Comparison of ENCODE assay signal across 8 cellular contexts in the genomic region with DNA sequence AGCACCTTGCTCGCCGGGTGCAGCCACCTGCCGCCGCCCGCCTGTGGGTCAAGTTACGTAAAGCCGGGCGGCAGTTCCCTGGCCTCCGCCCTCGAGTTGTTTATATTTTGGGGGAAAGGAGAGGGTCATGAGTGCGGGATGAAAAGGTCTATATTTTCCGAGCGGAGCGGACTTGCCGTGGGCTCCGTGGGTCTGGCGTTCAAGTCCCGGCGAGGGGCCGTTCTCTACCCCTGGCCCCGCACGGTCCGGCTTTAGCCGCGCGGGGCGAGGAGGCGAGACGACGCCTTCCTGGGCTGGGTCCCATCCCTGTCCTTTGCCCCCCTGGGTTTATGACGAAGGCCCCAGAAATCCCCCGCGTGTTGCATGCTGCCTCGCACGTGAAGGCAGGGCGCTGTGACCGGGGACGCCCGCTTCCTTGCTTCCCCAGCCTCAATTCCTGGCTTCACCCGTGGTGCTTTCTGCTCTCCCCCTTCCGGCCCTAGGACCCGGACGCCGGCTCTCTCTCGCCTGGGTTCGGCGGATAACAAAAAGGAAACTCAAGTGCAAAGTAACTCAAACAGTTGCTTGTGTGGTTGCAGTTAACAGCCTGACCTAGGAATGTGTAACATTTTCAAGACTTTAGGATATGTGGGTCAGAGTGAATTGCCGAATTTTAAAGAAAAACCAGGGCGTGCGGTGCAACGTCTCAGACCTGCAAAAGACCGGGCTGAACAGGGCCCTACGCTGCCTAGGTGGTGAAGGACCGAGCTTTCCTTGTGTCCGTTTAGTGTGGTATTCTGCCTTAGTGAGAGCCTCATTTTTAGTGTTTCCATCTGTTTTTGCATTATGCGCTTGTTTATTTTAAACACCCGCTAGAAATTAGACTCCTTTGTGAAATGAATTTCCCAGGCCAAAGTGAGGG. TPM values are rescaled to one million over a fixed set of nuclear protein-coding genes. Genes with fewer than 3 reads are reported as not detected.
A peak's percentile ranks its signal among the peaks of the same experiment; 100 is the strongest.
DNase-seq lines count a peak whose midpoint lies in the region; ATAC-seq, FAIRE-seq and TF ChIP-seq lines count a peak whose summit lies in the region.

No MANE protein-coding gene starts in this region.

- H3K4me1 ChIP-seq in neuronal stem cell (ENCODE audit: control insufficient read depth in 2 of 2, insufficient read depth in 1 of 2, low read depth in 1 of 2, low read length in 2 of 2), result peaks cover 4% of the 10 kb centered on the region in 2 donors
- H3K4me1 ChIP-seq in testis, result peaks cover 4% of the 10 kb centered on the region

- H2BK120ac ChIP-seq in neuronal stem cell (ENCODE audit: low read depth, low read length), result peak overlapping the region; percentile 61

- H3K79me1 ChIP-seq in neuronal stem cell (ENCODE audit: low read depth, low read length), result peaks cover 4% of the 10 kb centered on the region

- intact Hi-C loops in testis (cut with DNase I; ENCODE audit: low total_unique reads), result no loop called here

- H2AFZ ChIP-seq in neuronal stem cell (ENCODE audit: low read length), result peak overlapping the region; percentile 94

- H2BK5ac ChIP-seq in neuronal stem cell (ENCODE audit: low read length), result peak overlapping the region; percentile 87

- H3K27me3 ChIP-seq in neuronal stem cell (ENCODE audit: control insufficient read depth in 3 of 3, insufficient read depth in 3 of 3, low read depth in 1 of 3, low read length in 3 of 3) (peaks cover 0 to 17% (median 0%) of the 10 kb centered on the region in 3 experiments), testis (no peaks in the 10 kb centered on the region)

- no peak for TF ChIP-seq CTCF in testis (IDR thresholded peaks at IDR 0.05)

- H3K4me3 ChIP-seq in neuronal stem cell (ENCODE audit: low read length in 2 of 2) (peak overlapping the region; percentile 65 to 95), testis (peak overlapping the region; percentile 74 to 93)

- H3K14ac ChIP-seq in neuronal stem cell (ENCODE audit: low read length), result peak overlapping the region; percentile 64

- H3K9ac ChIP-seq in neuronal stem cell (ENCODE audit: low read depth, low read length, poor library complexity), result peak overlapping the region; percentile 90

- ATAC-seq in HG03139 (IDR thresholded peaks at IDR 0.05; ENCODE audit: unreplicated experiment), result peak; percentile 17

- no peak overlapping the region for H2BK12ac ChIP-seq in neuronal stem cell (ENCODE audit: low read length)

- peak overlapping the region; percentile 96 for H3K18ac ChIP-seq in neuronal stem cell (ENCODE audit: low read length)

- no peak for FAIRE-seq in frontal cortex (lab: Jason Lieb, UNC)

- DNase-seq in NCI-H2196 (lab: John Stamatoyannopoulos, UW; ENCODE audit: unreplicated experiment), result peak; percentile 53
- no peak for DNase-seq in NCI-H2196 treated with DMSO at 0.1 percent for 48 hours (lab: John Stamatoyannopoulos, UW; ENCODE audit: unreplicated experiment)
- DNase-seq in RKO (ENCODE audit: low spot score), result peak; percentile 46
- peak; percentile 35 for DNase-seq in activated effector memory CD4-positive, alpha-beta T cell treated with Interleukin-2 at 50 U/mL for 16 hours
- peak; percentile 25 to 29 for DNase-seq in frontal cortex (ENCODE audit: low spot score in 2 of 2)
- peak; percentile 35 for DNase-seq in neuronal stem cell (ENCODE audit: low spot score)
- peak; percentile 42 for DNase-seq in testis

- no peak overlapping the region for H4K91ac ChIP-seq in neuronal stem cell (ENCODE audit: low read depth, low read length, poor library complexity)

- peak overlapping the region; percentile 92 for H2BK15ac ChIP-seq in neuronal stem cell (ENCODE audit: low read length)

- H3K27ac ChIP-seq in neuronal stem cell (replicated peaks; ENCODE audit: low read length) (peak overlapping the region; percentile 90), testis (peak overlapping the region; percentile 83 to 88)

- H3K4me2 ChIP-seq in neuronal stem cell (ENCODE audit: insufficient read depth, low read length, poor library complexity, severe bottlenecking), result peak overlapping the region; percentile 85

- H3K9me3 ChIP-seq in neuronal stem cell (replicated peaks in 1 of 2; ENCODE audit: control insufficient read depth in 2 of 2, insufficient read depth in 1 of 2, low read depth in 1 of 2, low read length in 2 of 2) (no peaks in the 10 kb centered on the region), testis (no peaks in the 10 kb centered on the region)

- peak overlapping the region; percentile 89 for H3K23ac ChIP-seq in neuronal stem cell (ENCODE audit: low read depth, low read length, poor library complexity)

- peak overlapping the region; percentile 84 for H2AK5ac ChIP-seq in neuronal stem cell (ENCODE audit: low read depth, low read length)

- H4K8ac ChIP-seq in neuronal stem cell (ENCODE audit: low read depth, low read length), result no peak overlapping the region

- H3K36me3 ChIP-seq in neuronal stem cell (replicated peaks in 1 of 2; ENCODE audit: control insufficient read depth in 2 of 2, insufficient read depth in 2 of 2, low read length in 2 of 2) (no peaks in the 10 kb centered on the region), testis (ENCODE audit: low read depth, missing control alignments) (no peaks in the 10 kb centered on the region)

- no CpG with 5 or more reads among the region's 57 CpGs for WGBS in neuronal stem cell (ENCODE audit: extremely low coverage in 2 of 2, insufficient read length in 2 of 2, insufficient replicate concordance in 1 of 2), 2 donors
- 1 to 2% methylated on average over 29 to 57 of the region's 57 CpGs for WGBS in testis, 2 donors

- no peak for TF ChIP-seq POLR2A in testis (IDR thresholded peaks at IDR 0.05)

- H3K4ac ChIP-seq in neuronal stem cell (ENCODE audit: low read length), result peak overlapping the region; percentile 76

RNA-seq across cellular contexts. Expression of gene VPS13A, which starts 0.8 kb away (rescaled TPM):
- total RNA-seq in frontal cortex (28.5 TPM), testis (10 to 100 TPM; 40.3 to 71.4 TPM)
- polyA plus RNA-seq in neuronal stem cell (2013, experiment 1 of 2), result 13.6 TPM
- 15.0 TPM for polyA plus RNA-seq in neuronal stem cell (2013, experiment 2 of 2)
- polyA plus RNA-seq in testis (ENCODE audit: insufficient read depth, low read depth, low replicate concordance), result 27.4 TPM
